Comparison of ENCODE assay signal across 28 cellular contexts in the genomic region with DNA sequence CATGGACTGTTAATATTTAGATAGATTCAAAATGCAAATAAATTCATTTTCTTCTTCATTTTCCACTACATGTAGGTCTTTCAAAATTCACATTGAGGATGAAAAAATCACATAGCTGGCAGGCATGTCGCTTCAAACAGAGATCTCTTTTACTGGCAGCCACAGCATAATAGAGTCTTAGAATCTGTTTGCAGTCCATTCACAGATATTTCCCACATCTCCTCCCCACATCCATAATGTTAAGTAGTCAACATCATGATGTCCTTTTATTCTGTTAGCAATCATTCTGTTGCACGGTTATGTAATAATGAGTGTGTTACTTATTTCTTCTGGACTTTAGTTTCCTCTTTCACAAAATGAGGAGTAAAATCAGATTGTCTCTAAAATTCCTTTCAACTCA.
A peak's percentile ranks its signal among the peaks of the same experiment; 100 is the strongest.
DNase-seq lines count a peak whose midpoint lies in the region; ATAC-seq and TF ChIP-seq lines count a peak whose summit lies in the region.
"Had no signal": no experiment of that assay in that cellular context is flagged by ENCODE, and none has a peak within 500 bp of the region (broad histone marks: within the 10 kb centered on the region; RNA-seq: fewer than 3 reads in every experiment).

No MANE protein-coding gene starts in this region.

- no peaks in the 10 kb centered on the region for H3K9me2 ChIP-seq in SK-N-SH
- no peaks in the 10 kb centered on the region for H3K9me2 ChIP-seq in Loucy (replicated peaks; ENCODE audit: low read depth, low read length)

- CTCF ChIA-PET in SK-N-SH (lab: Yijun Ruan, JAX): interaction anchor here (0.6 to 2.5 kb wide), 4 partner anchors 48 to 1409 kb away, joined by 3 to 10 read pairs (median 3); no protein-coding TSS in a partner anchor
- CTCF ChIA-PET in CD8-positive, alpha-beta memory T cell (lab: Charles Lee): no interaction called here

- no peak overlapping the region for H3K4me3 ChIP-seq in SK-N-SH (ENCODE audit: low read depth in 2 of 2, low read length in 1 of 2)
- H3K4me3 ChIP-seq in Loucy (ENCODE audit: low read length, poor library complexity, severe bottlenecking): peak overlapping the region; percentile 62
- no peak overlapping the region for H3K4me3 ChIP-seq in SJCRH30
- no peak overlapping the region for H3K4me3 ChIP-seq in CD8-positive, alpha-beta memory T cell (ENCODE audit: low read length)
- H3K4me3 ChIP-seq: cardiac muscle cell, esophagus muscularis mucosa, ovary, Peyer's patch, uterus had no signal

- H3K36me3 ChIP-seq in SK-N-SH (replicated peaks in 1 of 2; ENCODE audit: control insufficient read depth in 1 of 2, insufficient read depth in 2 of 2, low read length in 1 of 2): no peaks in the 10 kb centered on the region
- H3K36me3 ChIP-seq in Loucy (ENCODE audit: insufficient read depth, low read length): no peaks in the 10 kb centered on the region
- H3K36me3 ChIP-seq in SJCRH30: no peaks in the 10 kb centered on the region
- no peaks in the 10 kb centered on the region for H3K36me3 ChIP-seq in CD8-positive, alpha-beta memory T cell (ENCODE audit: insufficient read depth, low read length)
- H3K36me3 ChIP-seq: cardiac muscle cell, esophagus muscularis mucosa, ovary, Peyer's patch, uterus had no signal

- no peaks in the 10 kb centered on the region for H3K36me3 Mint-ChIP-seq in effector memory CD8-positive, alpha-beta T cell (ENCODE audit: insufficient read depth)
- no peaks in the 10 kb centered on the region for H3K36me3 Mint-ChIP-seq in osteocyte (ENCODE audit: unreplicated experiment)
- no peaks in the 10 kb centered on the region for H3K36me3 Mint-ChIP-seq in CD8-positive, alpha-beta memory T cell
- H3K36me3 Mint-ChIP-seq: T-cell had no signal

- no peaks in the 10 kb centered on the region for H3K79me2 ChIP-seq in SK-N-SH (ENCODE audit: insufficient read depth)
- no peaks in the 10 kb centered on the region for H3K79me2 ChIP-seq in Loucy (ENCODE audit: insufficient read depth, low read length)

- H3K27me3 ChIP-seq in SK-N-SH (ENCODE audit: insufficient read depth) (no peaks in the 10 kb centered on the region), Loucy (ENCODE audit: insufficient read depth, low read length, poor library complexity, severe bottlenecking) (no peaks in the 10 kb centered on the region), SJCRH30 (no peaks in the 10 kb centered on the region)
- H3K27me3 ChIP-seq in CD8-positive, alpha-beta memory T cell (ENCODE audit: insufficient read depth, low read length, poor library complexity, severe bottlenecking): no peaks in the 10 kb centered on the region
- H3K27me3 ChIP-seq: cardiac muscle cell, esophagus muscularis mucosa, foreskin keratinocyte, ovary, Peyer's patch, uterus had no signal

- TF ChIP-seq RAD21 in SK-N-SH (IDR thresholded peaks at IDR 0.05; ENCODE audit: low read length): no peak

- H3K27ac Mint-ChIP-seq in effector memory CD8-positive, alpha-beta T cell: peak overlapping the region; percentile 84 to 86
- peak overlapping the region; percentile 52 for H3K27ac Mint-ChIP-seq in osteocyte (ENCODE audit: unreplicated experiment)
- peak overlapping the region in 1 of 8 donors; percentile 2 for H3K27ac Mint-ChIP-seq in CD8-positive, alpha-beta memory T cell
- H3K27ac Mint-ChIP-seq: activated CD4-positive, alpha-beta T cell treated with anti-CD3 and anti-CD28 coated beads, Interleukin-2, amount 10 ng/mL, durations not matched to agents 24 days and 14 days; stimulated activated naive CD8-positive, alpha-beta T cell treated with anti-CD3 and anti-CD28 coated beads, Interleukin-15, Interleukin-2, amounts not matched to agents 100 ng/mL and 50 ng/mL, for 24 hours; T-cell had no signal

- no peak for ATAC-seq in SK-N-SH treated with all-trans-retinoic acid at 6 μM for 48 hours
- ATAC-seq in effector memory CD8-positive, alpha-beta T cell (replicated peaks): no peak
- ATAC-seq: foreskin keratinocyte, left colon, T-cell had no signal

- no peaks in the 10 kb centered on the region for H3K27me3 Mint-ChIP-seq in effector memory CD8-positive, alpha-beta T cell
- no peaks in the 10 kb centered on the region for H3K27me3 Mint-ChIP-seq in osteocyte (ENCODE audit: unreplicated experiment)
- no peaks in the 10 kb centered on the region for H3K27me3 Mint-ChIP-seq in CD8-positive, alpha-beta memory T cell
- H3K27me3 Mint-ChIP-seq: stimulated activated naive CD8-positive, alpha-beta T cell treated with anti-CD3 and anti-CD28 coated beads, Interleukin-15, Interleukin-2, amounts not matched to agents 100 ng/mL and 50 ng/mL, for 24 hours; T-cell had no signal

- no peak for TF ChIP-seq CTCF in SK-N-SH (IDR thresholded peaks at IDR 0.05)
- TF ChIP-seq CTCF in Loucy (conservative IDR thresholded peaks at IDR 0.05; ENCODE audit: low read length): no peak
- no peak for TF ChIP-seq CTCF in osteocyte (IDR thresholded peaks at IDR 0.05)

- no peak overlapping the region for H3K9ac ChIP-seq in SK-N-SH
- peak overlapping the region; percentile 72 for H3K9ac ChIP-seq in Loucy (ENCODE audit: low read depth, low read length, poor library complexity, severe bottlenecking)

- H3K4me2 ChIP-seq in SK-N-SH: no peak overlapping the region
- peak overlapping the region; percentile 69 for H3K4me2 ChIP-seq in Loucy (ENCODE audit: low read depth, low read length, poor library complexity, severe bottlenecking)

- H3F3A ChIP-seq in SK-N-SH (replicated peaks; ENCODE audit: insufficient read depth): peaks cover 16% of the 10 kb centered on the region
- peaks cover 7% of the 10 kb centered on the region; the same call in 1 of the 2 replicates for H3F3A ChIP-seq in Loucy (ENCODE audit: low read depth)

- H2AFZ ChIP-seq in SK-N-SH (ENCODE audit: low read depth) (0 out of 2 replicates have a peak overlapping the region, but pooled peaks have one; percentile 4), Loucy (ENCODE audit: low read length) (peak overlapping the region; percentile 69)

- DNase-seq in SK-N-SH (no peak), osteocyte (ENCODE audit: extremely low spot score, unreplicated experiment) (no peak), SJCRH30 (no peak)
- DNase-seq in effector memory CD8-positive, alpha-beta T cell: no peak
- no peak for DNase-seq in activated CD4-positive, alpha-beta T cell treated with anti-CD3 and anti-CD28 coated beads for 1 hour
- DNase-seq in CD8-positive, alpha-beta memory T cell: no peak
- DNase-seq: activated CD4-positive, alpha-beta T cell treated with anti-CD3 and anti-CD28 coated beads, Interleukin-2, amount 10 ng/mL, durations not matched to agents 24 days and 14 days; activated naive CD4-positive, alpha-beta T cell treated with anti-CD3 and anti-CD28 coated beads, Interleukin-2, amount 50 U/mL, for 16 hours; cortex of kidney; DMS79; foreskin keratinocyte; IMR-90; left colon; mesendoderm; NCI-H1092 treated with DMSO at 0.1 percent for 48 hours; NCI-H187; NCI-H2171; NCI-H510A treated with DMSO at 0.1 percent for 48 hours; ovary; Peyer's patch; SIG-M5; T-cell; uterus had no signal

- H3K9me3 ChIP-seq in SK-N-SH (no peaks in the 10 kb centered on the region), Loucy (ENCODE audit: insufficient read depth, low read depth, low read length) (no peaks in the 10 kb centered on the region), SJCRH30 (replicated peaks) (no peaks in the 10 kb centered on the region)
- H3K9me3 ChIP-seq in CD8-positive, alpha-beta memory T cell (ENCODE audit: low read length): no peaks in the 10 kb centered on the region
- H3K9me3 ChIP-seq: esophagus muscularis mucosa, ovary, Peyer's patch, uterus had no signal

- H3K4me1 ChIP-seq in SK-N-SH (ENCODE audit: control insufficient read depth in 1 of 2, insufficient read depth in 2 of 2, low read depth in 1 of 2, low read length in 1 of 2): peaks cover 28 to 29% of the 10 kb centered on the region in 2 experiments; a peak in 3 of 4 replicates
- H3K4me1 ChIP-seq in Loucy (ENCODE audit: insufficient read depth, low read length, poor library complexity, severe bottlenecking): peaks cover 63% of the 10 kb centered on the region
- H3K4me1 ChIP-seq in SJCRH30: no peaks in the 10 kb centered on the region
- no peaks in the 10 kb centered on the region for H3K4me1 ChIP-seq in CD8-positive, alpha-beta memory T cell (ENCODE audit: insufficient read depth, low read length)
- H3K4me1 ChIP-seq: esophagus muscularis mucosa, Peyer's patch, uterus had no signal

- H3K27ac ChIP-seq in SK-N-SH (ENCODE audit: low read depth in 2 of 2, low read length in 1 of 2): peak overlapping the region in 1 of 2 experiments; percentile 65; a peak in 2 of 4 replicates
- H3K27ac ChIP-seq in SJCRH30: no peak overlapping the region
- no peak overlapping the region for H3K27ac ChIP-seq in CD8-positive, alpha-beta memory T cell (ENCODE audit: low read depth, low read length)
- H3K27ac ChIP-seq: cardiac muscle cell, esophagus muscularis mucosa, foreskin keratinocyte, ovary, Peyer's patch, uterus had no signal

- POLR2A ChIA-PET in SK-N-SH (lab: Yijun Ruan, JAX): no interaction called here
- POLR2A ChIA-PET in CD8-positive, alpha-beta memory T cell (lab: Charles Lee): interaction anchor here (0.8 kb wide), 1 partner anchor 17 kb away, joined by 3 read pairs; no protein-coding TSS in a partner anchor

- H4K20me1 ChIP-seq in SK-N-SH (ENCODE audit: insufficient read depth): no peaks in the 10 kb centered on the region
- no peaks in the 10 kb centered on the region for H4K20me1 ChIP-seq in Loucy (ENCODE audit: insufficient read depth, low read length, poor library complexity, severe bottlenecking)

- H3K4me3 Mint-ChIP-seq in effector memory CD8-positive, alpha-beta T cell: peak overlapping the region in 1 of 2 donors; percentile 32
- no peak overlapping the region for H3K4me3 Mint-ChIP-seq in osteocyte (ENCODE audit: unreplicated experiment)
- H3K4me3 Mint-ChIP-seq in CD8-positive, alpha-beta memory T cell: no peak overlapping the region
- H3K4me3 Mint-ChIP-seq: activated CD4-positive, alpha-beta T cell treated with anti-CD3 and anti-CD28 coated beads, Interleukin-2, amount 10 ng/mL, durations not matched to agents 24 days and 14 days; stimulated activated naive CD8-positive, alpha-beta T cell treated with anti-CD3 and anti-CD28 coated beads, Interleukin-15, Interleukin-2, amounts not matched to agents 100 ng/mL and 50 ng/mL, for 24 hours; T-cell had no signal

- peaks cover 33 to 46% of the 10 kb centered on the region in 2 donors for H3K4me1 Mint-ChIP-seq in effector memory CD8-positive, alpha-beta T cell (ENCODE audit: low read depth in 2 of 2)
- peaks cover 40% of the 10 kb centered on the region for H3K4me1 Mint-ChIP-seq in osteocyte (ENCODE audit: unreplicated experiment)
- H3K4me1 Mint-ChIP-seq in CD8-positive, alpha-beta memory T cell: peaks cover 21 to 43% (median 35%) of the 10 kb centered on the region in 3 donors

- H3K9me3 Mint-ChIP-seq in effector memory CD8-positive, alpha-beta T cell: no peaks in the 10 kb centered on the region
- no peaks in the 10 kb centered on the region for H3K9me3 Mint-ChIP-seq in osteocyte (ENCODE audit: unreplicated experiment)
- H3K9me3 Mint-ChIP-seq in CD8-positive, alpha-beta memory T cell: peaks cover 0 to 2% (median 0%) of the 10 kb centered on the region in 5 donors
- H3K9me3 Mint-ChIP-seq: activated CD4-positive, alpha-beta T cell treated with anti-CD3 and anti-CD28 coated beads, Interleukin-2, amount 10 ng/mL, durations not matched to agents 24 days and 14 days; stimulated activated naive CD8-positive, alpha-beta T cell treated with anti-CD3 and anti-CD28 coated beads, Interleukin-15, Interleukin-2, amounts not matched to agents 100 ng/mL and 50 ng/mL, for 24 hours; T-cell had no signal

- TF ChIP-seq EP300 in SK-N-SH (IDR thresholded peaks at IDR 0.05; ENCODE audit: borderline replicate concordance in 1 of 2, low read depth in 1 of 2, low read length in 1 of 2): no peak

- WGBS in SK-N-SH (ENCODE audit: low lambda C conversion rate): 59% methylated on average over 2 of the region's 2 CpGs
